In the genomic region with DNA sequence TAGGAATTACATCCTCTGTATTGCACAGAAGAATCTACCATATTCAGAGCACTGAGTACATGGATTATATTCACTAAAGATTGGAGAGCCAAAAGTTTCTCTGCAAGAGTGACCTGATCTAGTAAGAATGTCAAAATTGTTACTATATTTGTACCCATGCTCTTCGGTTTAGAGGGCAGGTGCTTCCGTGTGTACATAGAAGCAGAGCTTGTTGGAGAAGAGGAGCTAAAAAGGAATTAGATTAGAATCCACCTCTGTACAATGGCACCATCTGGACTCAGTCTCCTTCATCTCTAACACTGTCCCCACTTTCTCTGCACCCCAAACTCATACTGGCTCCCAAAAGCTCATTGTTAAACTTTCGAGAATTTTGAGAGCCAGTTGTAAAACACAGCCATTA, we compare ENCODE assay signal across 22 cellular contexts. TPM values are rescaled to one million over a fixed set of nuclear protein-coding genes. Genes with fewer than 3 reads are reported as not detected.
DNase-seq lines count a peak whose midpoint lies in the region; ATAC-seq and TF ChIP-seq lines count a peak whose summit lies in the region.
"Had no signal": no experiment of that assay in that cellular context is flagged by ENCODE, and none has a peak within 500 bp of the region (broad histone marks: within the 10 kb centered on the region; RNA-seq: fewer than 3 reads in every experiment).

No MANE protein-coding gene starts in this region.

- WGBS in sigmoid colon, 2 donors: 54 to 69% methylated on average over 3 of the region's 3 CpGs

- no peaks in the 10 kb centered on the region for H3K27me3 ChIP-seq in ACC112 (ENCODE audit: insufficient read depth, low read length)
- no peaks in the 10 kb centered on the region for H3K27me3 ChIP-seq in adipocyte (replicated peaks; ENCODE audit: control insufficient read depth, insufficient read depth, low read length)
- H3K27me3 ChIP-seq in left ventricle myocardium inferior (ENCODE audit: low read depth): no peaks in the 10 kb centered on the region
- no peaks in the 10 kb centered on the region for H3K27me3 ChIP-seq in sigmoid colon
- H3K27me3 ChIP-seq: body of pancreas, right lobe of liver had no signal

- H3K4me1 ChIP-seq in ACC112 (ENCODE audit: control insufficient read depth, insufficient read depth, low read length, unreplicated experiment) (peaks cover 64% of the 10 kb centered on the region), adipocyte (ENCODE audit: control insufficient read depth, insufficient read depth, low read length) (peaks cover 38% of the 10 kb centered on the region), left ventricle myocardium inferior (peaks cover 99% of the 10 kb centered on the region), sigmoid colon (peaks cover 0 to 92% (median 80%) of the 10 kb centered on the region in 4 donors)
- H3K4me1 ChIP-seq: body of pancreas, right lobe of liver had no signal

- H3K36me3 ChIP-seq in ACC112 (ENCODE audit: insufficient read depth, low read length) (peaks cover 11% of the 10 kb centered on the region; the same call in 1 of the 2 replicates), adipocyte (ENCODE audit: control insufficient read depth, insufficient read depth, low read length, severe bottlenecking) (peaks cover 20% of the 10 kb centered on the region), left ventricle myocardium inferior (peaks cover 10% of the 10 kb centered on the region), sigmoid colon (peaks cover 0 to 6% (median 0%) of the 10 kb centered on the region in 4 donors)
- H3K36me3 ChIP-seq: right lobe of liver had no signal

- intact Hi-C loops in left ventricle myocardium inferior (cut with micrococcal nuclease) (no loop called here), sigmoid colon (cut with DNase I) (no loop called here)

- H3K4me3 ChIP-seq in ACC112 (ENCODE audit: low read depth, low read length): no peak overlapping the region
- peak overlapping the region; percentile 60 for H3K4me3 ChIP-seq in adipocyte (ENCODE audit: low read length)
- peak overlapping the region; percentile 38 for H3K4me3 ChIP-seq in left ventricle myocardium inferior
- H3K4me3 ChIP-seq in sigmoid colon: peak overlapping the region in 2 of 4 donors; percentile 65 to 66
- H3K4me3 ChIP-seq: body of pancreas, right lobe of liver, SK-N-MC had no signal

- TF ChIP-seq POLR2A in sigmoid colon (IDR thresholded peaks at IDR 0.05): no peak

- H3K27ac ChIP-seq in ACC112 (ENCODE audit: low read depth, low read length) (peak overlapping the region; percentile 45; the same call in 1 of the 2 replicates), left ventricle myocardium inferior (replicated peaks) (peak overlapping the region; percentile 89), sigmoid colon (peak overlapping the region; percentile 91 to 94 (median 93))
- H3K27ac ChIP-seq: body of pancreas, C4-2B, right lobe of liver, SK-N-MC had no signal

- TF ChIP-seq CTCF in left ventricle myocardium inferior (IDR thresholded peaks at IDR 0.05; ENCODE audit: borderline replicate concordance): no peak
- TF ChIP-seq CTCF in sigmoid colon (IDR thresholded peaks at IDR 0.05): no peak

- no peak for DNase-seq in adipocyte (ENCODE audit: low read depth)
- DNase-seq in left ventricle myocardium inferior: no peak
- DNase-seq in sigmoid colon: no peak
- no peak for DNase-seq in cerebellum (ENCODE audit: low spot score)
- no peak for DNase-seq in effector CD4-positive, alpha-beta T cell
- DNase-seq in effector CD8-positive, alpha-beta T cell (lab: John Stamatoyannopoulos, UW): no peak
- DNase-seq: activated B cell treated with CpG ODN at 0.5 μM for 24 hours; activated CD8-positive, alpha-beta T cell treated with anti-CD3 and anti-CD28 coated beads for 36 hours; activated naive CD4-positive, alpha-beta T cell treated with anti-CD3 and anti-CD28 coated beads, Interleukin-2, amount 10 ng/mL, durations not matched to agents 7 days and 5 days; activated T-cell treated with anti-CD3 and anti-CD28 coated beads, Interleukin-2, amount 50 U/mL, for 24 hours; body of pancreas; GF-D8; left colon; midbrain; NCI-H1105; NCI-H526; right lobe of liver; stimulated activated naive CD8-positive, alpha-beta T cell treated with anti-CD3 and anti-CD28 coated beads, Interleukin-15, Interleukin-2, amounts not matched to agents 100 U/mL and 50 U/mL, for 24 hours had no signal

- no peak overlapping the region for H2AFZ ChIP-seq in ACC112 (ENCODE audit: low read length, unreplicated experiment)

- peaks cover 88% of the 10 kb centered on the region for H3K79me2 ChIP-seq in ACC112 (ENCODE audit: control insufficient read depth, insufficient read depth, low read length, unreplicated experiment)

- H3K9me3 ChIP-seq in adipocyte (ENCODE audit: control insufficient read depth, low read length) (no peaks in the 10 kb centered on the region), left ventricle myocardium inferior (replicated peaks) (no peaks in the 10 kb centered on the region), sigmoid colon (no peaks in the 10 kb centered on the region)
- H3K9me3 ChIP-seq: body of pancreas, right lobe of liver had no signal

- no peak for ATAC-seq in GM21717 (IDR thresholded peaks at IDR 0.05; ENCODE audit: unreplicated experiment)
- ATAC-seq: activated CD8-positive, alpha-beta T cell treated with anti-CD3 and anti-CD28 coated beads for 36 hours; body of pancreas; left colon; right lobe of liver; stimulated activated naive CD8-positive, alpha-beta T cell treated with anti-CD3 and anti-CD28 coated beads, Interleukin-15, Interleukin-2, amounts not matched to agents 100 U/mL and 50 U/mL, for 24 hours had no signal

- TF ChIP-seq EP300 in sigmoid colon (IDR thresholded peaks at IDR 0.05): no peak

- H3K9ac ChIP-seq in adipocyte (ENCODE audit: low read length): peak overlapping the region; percentile 70

RNA-seq across cellular contexts. Expression of a gene that starts 8.3 kb away (rescaled TPM):
- total RNA-seq in left ventricle myocardium inferior (122 TPM), sigmoid colon (1,000 to 10,000 TPM; 1,069 to 2,150 (median 1,500) TPM), cerebellum (41.8 TPM)
- 100 to 1,000 TPM in 1 of 3 donors, 10 to 100 TPM in 2; 34.7 to 125 (median 79.3) TPM for polyA plus RNA-seq in sigmoid colon
